ENCODE assay signal across 1 cellular context in genomic region chr1:66506991-66507390, GRCh38.
TF ChIP-seq lines count a peak whose summit lies in the region.

No MANE protein-coding gene starts in this region.

TF ChIP-seq in HepG2, 621 proteins besides CTCF, POLR2A, EP300 and RAD21 (continued from another document):
- TF ChIP-seq, protein P1, sequence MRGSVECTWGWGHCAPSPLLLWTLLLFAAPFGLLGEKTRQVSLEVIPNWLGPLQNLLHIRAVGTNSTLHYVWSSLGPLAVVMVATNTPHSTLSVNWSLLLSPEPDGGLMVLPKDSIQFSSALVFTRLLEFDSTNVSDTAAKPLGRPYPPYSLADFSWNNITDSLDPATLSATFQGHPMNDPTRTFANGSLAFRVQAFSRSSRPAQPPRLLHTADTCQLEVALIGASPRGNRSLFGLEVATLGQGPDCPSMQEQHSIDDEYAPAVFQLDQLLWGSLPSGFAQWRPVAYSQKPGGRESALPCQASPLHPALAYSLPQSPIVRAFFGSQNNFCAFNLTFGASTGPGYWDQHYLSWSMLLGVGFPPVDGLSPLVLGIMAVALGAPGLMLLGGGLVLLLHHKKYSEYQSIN (CRISPR knock-in tag; IDR thresholded peaks at IDR 0.05; ENCODE audit: borderline replicate concordance): no peak
- no peak for TF ChIP-seq ZNF44 (CRISPR knock-in tag; IDR thresholded peaks at IDR 0.05)
- TF ChIP-seq RARG (CRISPR knock-in tag; IDR thresholded peaks at IDR 0.05; ENCODE audit: low read depth): no peak
- TF ChIP-seq, protein P2, sequence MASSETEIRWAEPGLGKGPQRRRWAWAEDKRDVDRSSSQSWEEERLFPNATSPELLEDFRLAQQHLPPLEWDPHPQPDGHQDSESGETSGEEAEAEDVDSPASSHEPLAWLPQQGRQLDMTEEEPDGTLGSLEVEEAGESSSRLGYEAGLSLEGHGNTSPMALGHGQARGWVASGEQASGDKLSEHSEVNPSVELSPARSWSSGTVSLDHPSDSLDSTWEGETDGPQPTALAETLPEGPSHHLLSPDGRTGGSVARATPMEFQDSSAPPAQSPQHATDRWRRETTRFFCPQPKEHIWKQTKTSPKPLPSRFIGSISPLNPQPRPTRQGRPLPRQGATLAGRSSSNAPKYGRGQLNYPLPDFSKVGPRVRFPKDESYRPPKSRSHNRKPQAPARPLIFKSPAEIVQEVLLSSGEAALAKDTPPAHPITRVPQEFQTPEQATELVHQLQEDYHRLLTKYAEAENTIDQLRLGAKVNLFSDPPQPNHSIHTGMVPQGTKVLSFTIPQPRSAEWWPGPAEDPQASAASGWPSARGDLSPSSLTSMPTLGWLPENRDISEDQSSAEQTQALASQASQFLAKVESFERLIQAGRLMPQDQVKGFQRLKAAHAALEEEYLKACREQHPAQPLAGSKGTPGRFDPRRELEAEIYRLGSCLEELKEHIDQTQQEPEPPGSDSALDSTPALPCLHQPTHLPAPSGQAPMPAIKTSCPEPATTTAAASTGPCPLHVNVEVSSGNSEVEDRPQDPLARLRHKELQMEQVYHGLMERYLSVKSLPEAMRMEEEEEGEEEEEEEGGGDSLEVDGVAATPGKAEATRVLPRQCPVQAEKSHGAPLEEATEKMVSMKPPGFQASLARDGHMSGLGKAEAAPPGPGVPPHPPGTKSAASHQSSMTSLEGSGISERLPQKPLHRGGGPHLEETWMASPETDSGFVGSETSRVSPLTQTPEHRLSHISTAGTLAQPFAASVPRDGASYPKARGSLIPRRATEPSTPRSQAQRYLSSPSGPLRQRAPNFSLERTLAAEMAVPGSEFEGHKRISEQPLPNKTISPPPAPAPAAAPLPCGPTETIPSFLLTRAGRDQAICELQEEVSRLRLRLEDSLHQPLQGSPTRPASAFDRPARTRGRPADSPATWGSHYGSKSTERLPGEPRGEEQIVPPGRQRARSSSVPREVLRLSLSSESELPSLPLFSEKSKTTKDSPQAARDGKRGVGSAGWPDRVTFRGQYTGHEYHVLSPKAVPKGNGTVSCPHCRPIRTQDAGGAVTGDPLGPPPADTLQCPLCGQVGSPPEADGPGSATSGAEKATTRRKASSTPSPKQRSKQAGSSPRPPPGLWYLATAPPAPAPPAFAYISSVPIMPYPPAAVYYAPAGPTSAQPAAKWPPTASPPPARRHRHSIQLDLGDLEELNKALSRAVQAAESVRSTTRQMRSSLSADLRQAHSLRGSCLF (CRISPR knock-in tag; IDR thresholded peaks at IDR 0.05; ENCODE audit: borderline replicate concordance): no peak
